ENCODE assay signal across 9 cellular contexts in the genomic region with DNA sequence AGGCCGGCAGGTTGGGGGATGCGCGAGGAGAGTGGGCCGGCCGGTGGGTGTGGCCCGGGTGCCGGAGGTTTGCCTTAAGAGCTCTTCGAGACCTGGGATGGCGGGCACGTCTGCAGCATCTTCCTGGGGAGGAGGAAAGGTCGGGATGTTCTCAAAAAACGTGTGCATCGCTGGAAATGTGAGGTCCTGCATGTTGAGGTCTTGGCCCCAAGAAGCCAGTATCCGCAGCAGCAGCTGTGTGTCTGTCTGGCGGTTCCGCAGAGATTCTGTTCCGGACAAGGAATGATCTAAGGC. TPM values are rescaled to one million over a fixed set of nuclear protein-coding genes. Genes with fewer than 3 reads are reported as not detected.
DNase-seq lines count a peak whose midpoint lies in the region; ATAC-seq, FAIRE-seq and TF ChIP-seq lines count a peak whose summit lies in the region.
"Had no signal": no experiment of that assay in that cellular context is flagged by ENCODE, and none has a peak within 500 bp of the region (broad histone marks: within the 10 kb centered on the region; RNA-seq: fewer than 3 reads in every experiment).

No MANE protein-coding gene starts in this region.

- H3K36me3 Mint-ChIP-seq in activated naive CD4-positive, alpha-beta T cell treated with anti-CD3 and anti-CD28 coated beads for 36 hours (ENCODE audit: low read depth) = no peaks in the 10 kb centered on the region
- no peaks in the 10 kb centered on the region for H3K36me3 Mint-ChIP-seq in activated naive CD4-positive, alpha-beta T cell treated with anti-CD3 and anti-CD28 coated beads, Interleukin-2, amount 50 U/mL, for 72 hours

- peaks cover 16 to 32% of the 10 kb centered on the region in 2 experiments for H3K4me1 ChIP-seq in K562 (replicated peaks in 1 of 2; ENCODE audit: control insufficient read depth in 2 of 2, insufficient read depth in 2 of 2, low read length in 2 of 2)
- peaks cover 13% of the 10 kb centered on the region in 2 donors for H3K4me1 ChIP-seq in lung (ENCODE audit: control insufficient read depth in 2 of 2, insufficient read depth in 2 of 2, low read length in 2 of 2)
- no peaks in the 10 kb centered on the region for H3K4me1 ChIP-seq in urinary bladder (ENCODE audit: insufficient read depth)

- no peak overlapping the region for H2AFZ ChIP-seq in K562 (ENCODE audit: low read depth, low read length)

- no peak for TF ChIP-seq POLR2A in K562 (conservative IDR thresholded peaks at IDR 0.05)

- TF ChIP-seq CTCF in K562 (IDR thresholded peaks at IDR 0.05 in 2 of 3, conservative IDR thresholded peaks at IDR 0.05 in 1 of 3; ENCODE audit: insufficient read depth in 2 of 3, low read depth in 1 of 3, low read length in 3 of 3) (no peak), lung (IDR thresholded peaks at IDR 0.05; ENCODE audit: control extremely low read depth, extremely low read depth) (no peak)

- intact Hi-C loops in activated naive CD4-positive, alpha-beta T cell treated with anti-CD3 and anti-CD28 coated beads for 36 hours (cut with micrococcal nuclease) = loop anchor here (5.0 kb wide), 4 partner anchors 272 to 1702 kb away; a partner anchor contains a TSS
- intact Hi-C loops in K562 (cut with micrococcal nuclease) = no loop called here

- no peak for ATAC-seq in activated naive CD4-positive, alpha-beta T cell treated with anti-CD3 and anti-CD28 coated beads, Interleukin-2, amount 50 U/mL, for 72 hours
- ATAC-seq in K562 (no peak), lung (ENCODE audit: insufficient read depth, low FRiP score) (no peak), GM21360 (IDR thresholded peaks at IDR 0.05; ENCODE audit: unreplicated experiment) (no peak)

- CTCF ChIA-PET in activated naive CD4-positive, alpha-beta T cell treated with anti-CD3 and anti-CD28 coated beads for 36 hours (lab: Charles Lee) = no interaction called here
- CTCF ChIA-PET in K562 (lab: Yijun Ruan, JAX; ENCODE audit: low intra/inter-chr PET ratio) = no interaction called here

- H3K9me3 ChIP-seq in K562 (replicated peaks; ENCODE audit: control insufficient read depth, insufficient read depth, low read depth, low read length) (no peaks in the 10 kb centered on the region), lung (ENCODE audit: control insufficient read depth in 2 of 2, insufficient read depth in 1 of 2, low read length in 1 of 2) (no peaks in the 10 kb centered on the region)

- TF ChIP-seq EP300 in K562 (IDR thresholded peaks at IDR 0.05; ENCODE audit: low read length) = no peak

- peaks cover 18% of the 10 kb centered on the region for H3K4me1 Mint-ChIP-seq in activated naive CD4-positive, alpha-beta T cell treated with anti-CD3 and anti-CD28 coated beads for 36 hours (ENCODE audit: low read depth)

- H3K27ac ChIP-seq in K562 (ENCODE audit: extremely low read depth, low read depth, low read length) (no peak overlapping the region), lung (ENCODE audit: low read depth in 1 of 2, low read length in 1 of 2) (peak overlapping the region in 1 of 2 donors; percentile 77), urinary bladder (ENCODE audit: low read depth) (no peak overlapping the region)

- peaks cover 14% of the 10 kb centered on the region for H4K20me1 ChIP-seq in K562 (replicated peaks; ENCODE audit: control insufficient read depth, insufficient read depth, low read length)

- H3K79me2 ChIP-seq in K562 (ENCODE audit: control insufficient read depth, insufficient read depth, low read length) = no peaks in the 10 kb centered on the region

- no peaks in the 10 kb centered on the region for H3K36me3 ChIP-seq in K562 (ENCODE audit: control insufficient read depth, insufficient read depth, low read length)
- no peaks in the 10 kb centered on the region for H3K36me3 ChIP-seq in lung (ENCODE audit: control insufficient read depth in 2 of 2, insufficient read depth in 2 of 2, low read length in 2 of 2)
- no peaks in the 10 kb centered on the region for H3K36me3 ChIP-seq in urinary bladder (ENCODE audit: insufficient read depth)

- no peaks in the 10 kb centered on the region for H3K9me3 Mint-ChIP-seq in activated naive CD4-positive, alpha-beta T cell treated with anti-CD3 and anti-CD28 coated beads for 36 hours
- H3K9me3 Mint-ChIP-seq in activated naive CD4-positive, alpha-beta T cell treated with anti-CD3 and anti-CD28 coated beads, Interleukin-2, amount 50 U/mL, for 72 hours = no peaks in the 10 kb centered on the region

- H3K9ac ChIP-seq in K562 (ENCODE audit: insufficient read depth in 1 of 2, low read depth in 2 of 2, low read length in 2 of 2) = no peak overlapping the region

- H3K4me2 ChIP-seq in K562 (ENCODE audit: insufficient read depth, low read length) = no peak overlapping the region

- no peak for TF ChIP-seq RAD21 in K562 (CRISPR knock-in tag; conservative IDR thresholded peaks at IDR 0.05 in 1 of 2, IDR thresholded peaks at IDR 0.05 in 1 of 2)

- BruUV-seq in K562 (replicated peaks; lab: Mats Ljungman, UMichigan) = no TSS peak

- peaks cover 44% of the 10 kb centered on the region for H3K27me3 Mint-ChIP-seq in activated naive CD4-positive, alpha-beta T cell treated with anti-CD3 and anti-CD28 coated beads for 36 hours (ENCODE audit: low read depth)

- DNase-seq in activated naive CD4-positive, alpha-beta T cell treated with anti-CD3 and anti-CD28 coated beads for 36 hours = no peak
- no peak for DNase-seq in activated naive CD4-positive, alpha-beta T cell treated with anti-CD3 and anti-CD28 coated beads, Interleukin-2, amount 50 U/mL, for 72 hours (ENCODE audit: low spot score in 2 of 2)
- DNase-seq in K562 (ENCODE audit: extremely low read depth in 1 of 4, low spot score in 3 of 4) (no peak), lung (ENCODE audit: low spot score) (no peak), DMS114 treated with DMSO at 0.1 percent for 48 hours (lab: John Stamatoyannopoulos, UW; ENCODE audit: unreplicated experiment) (no peak), NCI-H1105 (lab: John Stamatoyannopoulos, UW) (no peak)

- H3K9me1 ChIP-seq in K562 (ENCODE audit: control insufficient read depth, insufficient read depth, low read length) = no peaks in the 10 kb centered on the region

- no peak overlapping the region for H3K27ac Mint-ChIP-seq in activated naive CD4-positive, alpha-beta T cell treated with anti-CD3 and anti-CD28 coated beads for 36 hours
- H3K27ac Mint-ChIP-seq in activated naive CD4-positive, alpha-beta T cell treated with anti-CD3 and anti-CD28 coated beads, Interleukin-2, amount 50 U/mL, for 72 hours = no peak overlapping the region

- FAIRE-seq in K562 (lab: Jason Lieb, UNC) = no peak
- FAIRE-seq: G401.6 had no signal

- in situ Hi-C loops in K562 (cut with MboI) = no loop called here

- peaks cover 6 to 30% of the 10 kb centered on the region in 2 experiments for H3K27me3 ChIP-seq in K562 (ENCODE audit: control insufficient read depth in 2 of 2, insufficient read depth in 2 of 2, low read length in 2 of 2)
- H3K27me3 ChIP-seq in lung (ENCODE audit: control insufficient read depth, insufficient read depth) = no peaks in the 10 kb centered on the region

- POLR2A ChIA-PET in K562 (lab: Yijun Ruan, JAX) = no interaction called here

- 17% methylated on average over 10 of the region's 17 CpGs for WGBS in K562 (ENCODE audit: insufficient coverage, low coverage, missing lambda C conversion rate)
- 1 to 2% methylated on average over 17 of the region's 17 CpGs for WGBS in lung, 2 donors
- under 1% methylated on average over 17 of the region's 17 CpGs for WGBS in urinary bladder

- no peak overlapping the region for H3K4me3 ChIP-seq in K562
- peak overlapping the region; percentile 59 for H3K4me3 ChIP-seq in lung
- peak overlapping the region; percentile 53 for H3K4me3 ChIP-seq in urinary bladder (ENCODE audit: low read depth, low read length)

- H3K4me3 Mint-ChIP-seq in activated naive CD4-positive, alpha-beta T cell treated with anti-CD3 and anti-CD28 coated beads for 36 hours = peak overlapping the region; percentile 74

TF ChIP-seq in K562, 482 proteins besides CTCF, POLR2A, EP300 and RAD21:
- TF ChIP-seq, protein P1, sequence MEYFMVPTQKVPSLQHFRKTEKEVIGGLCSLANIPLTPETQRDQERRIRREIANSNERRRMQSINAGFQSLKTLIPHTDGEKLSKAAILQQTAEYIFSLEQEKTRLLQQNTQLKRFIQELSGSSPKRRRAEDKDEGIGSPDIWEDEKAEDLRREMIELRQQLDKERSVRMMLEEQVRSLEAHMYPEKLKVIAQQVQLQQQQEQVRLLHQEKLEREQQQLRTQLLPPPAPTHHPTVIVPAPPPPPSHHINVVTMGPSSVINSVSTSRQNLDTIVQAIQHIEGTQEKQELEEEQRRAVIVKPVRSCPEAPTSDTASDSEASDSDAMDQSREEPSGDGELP (CRISPR knock-in tag; IDR thresholded peaks at IDR 0.05; ENCODE audit: borderline replicate concordance) = 0 out of 2 replicates have a peak, but pooled peaks have one; percentile 3
- no peak for TF ChIP-seq WHSC1 (IDR thresholded peaks at IDR 0.05; ENCODE audit: low read length)
TF ChIP-seq in K562: peak in this region for 1.

RNA-seq across cellular contexts. Expression of a gene that starts 1.4 kb away (rescaled TPM):
- total RNA-seq in activated naive CD4-positive, alpha-beta T cell treated with anti-CD3 and anti-CD28 coated beads for 36 hours = under 1 TPM; 0.20 to 0.41 TPM
- total RNA-seq in activated naive CD4-positive, alpha-beta T cell treated with anti-CD3 and anti-CD28 coated beads, Interleukin-2, amount 50 U/mL, for 72 hours = under 1 TPM; 0.27 to 0.88 TPM
- 0.58 and 1.4 TPM in 2 replicates for total RNA-seq in K562 (2011; cell fraction: chromatin; rRNA removed; ENCODE audit: low replicate concordance)
- total RNA-seq in K562 (2011; cell fraction: nucleolus; rRNA removed) = 0.17 and 1.1 TPM in 2 replicates
- 0.37 and 1.6 TPM in 2 replicates for total RNA-seq in K562 (2011; cell fraction: nucleoplasm; rRNA removed)
- total RNA-seq in K562 (2014; rRNA removed) (0.05 TPM in 1 of 2 replicates, not detected in the other), K562 (2014; rRNA removed; fragmentation: Illumina TruSeq; extraction: Trizol) (under 0.01 and 0.04 TPM in 2 replicates), K562 (2015; rRNA removed; fragmentation: Illumina TruSeq; extraction: Trizol) (0.04 TPM in 2 replicates), K562 (2021) (0.25 and 0.35 TPM in 2 replicates), lung (10 to 100 TPM; 31.5 to 47.9 TPM), urinary bladder (10.6 TPM)
- polyA plus RNA-seq in K562 (2011; rRNA removed) (0.07 and 0.41 TPM in 2 replicates), K562 (2014; fragmentation: Illumina TruSeq; extraction: Trizol) (0.07 and 0.15 TPM in 2 replicates), K562 (2014; fragmentation: Nextera tagmentation; extraction: Ambion mirVana) (under 1 TPM; 0.03 to 0.06 TPM), K562 (2014; rRNA removed) (0.05 and 0.08 TPM in 2 replicates), lung (1 to 10 TPM; 6.8 to 8.9 TPM), urinary bladder (7.8 TPM)
- 0.07 and 0.25 TPM in 2 replicates for polyA plus RNA-seq in K562 (2011; cell fraction: cytosol; rRNA removed)
- 0.47 and 0.86 TPM in 2 replicates for polyA plus RNA-seq in K562 (2011; cell fraction: nucleus; rRNA removed)
- polyA plus RNA-seq in K562 (2012) = 0.35 and 0.47 TPM in 2 replicates
- polyA minus RNA-seq in K562 (2011; rRNA and poly(A)+ RNA removed) = 0.18 and 0.96 TPM in 2 replicates
- 1.5 TPM in 1 of 2 replicates, not detected in the other for polyA minus RNA-seq in K562 (2011; cell fraction: cytosol; rRNA and poly(A)+ RNA removed)
- 0.67 and 0.78 TPM in 2 replicates for polyA minus RNA-seq in K562 (2011; cell fraction: nucleus; rRNA and poly(A)+ RNA removed)
